ENCODE assay signal across 10 cellular contexts in genomic region chr2:223884399-223884798, GRCh38. TPM values are rescaled to one million over a fixed set of nuclear protein-coding genes. Genes with fewer than 3 reads are reported as not detected.
DNase-seq lines count a peak whose midpoint lies in the region; ATAC-seq, FAIRE-seq and TF ChIP-seq lines count a peak whose summit lies in the region.
"Had no signal": no experiment of that assay in that cellular context is flagged by ENCODE, and none has a peak within 500 bp of the region (broad histone marks: within the 10 kb centered on the region; RNA-seq: fewer than 3 reads in every experiment).

No MANE protein-coding gene starts in this region.

- no peak for FAIRE-seq in D721Med (lab: Jason Lieb, UNC)

- no peaks in the 10 kb centered on the region for H3K27me3 ChIP-seq in neuronal stem cell (ENCODE audit: control insufficient read depth in 3 of 3, insufficient read depth in 3 of 3, low read depth in 1 of 3, low read length in 3 of 3)

- H2AFZ ChIP-seq in neuronal stem cell (ENCODE audit: low read length): no peak overlapping the region

- H3K4me3 ChIP-seq in neuronal stem cell (ENCODE audit: low read length in 2 of 2): no peak overlapping the region

- no peak overlapping the region for H2BK120ac ChIP-seq in neuronal stem cell (ENCODE audit: low read depth, low read length)

- POLR2A ChIA-PET in activated B cell treated with CpG ODN at 0.5 μM for 24 hours (lab: Charles Lee): interaction anchor here (2.4 kb wide), 1 partner anchor 10 kb away, joined by 13 read pairs; no protein-coding TSS in a partner anchor

- peak overlapping the region; percentile 3 for H3K4me3 Mint-ChIP-seq in activated B cell treated with CpG ODN at 0.5 μM for 24 hours

- no peak overlapping the region for H2BK5ac ChIP-seq in neuronal stem cell (ENCODE audit: low read length)

- H3K79me1 ChIP-seq in neuronal stem cell (ENCODE audit: low read depth, low read length): no peaks in the 10 kb centered on the region

- no peak overlapping the region for H3K23ac ChIP-seq in neuronal stem cell (ENCODE audit: low read depth, low read length, poor library complexity)

- peaks cover 0 to 3% of the 10 kb centered on the region in 2 donors for H3K4me1 ChIP-seq in neuronal stem cell (ENCODE audit: control insufficient read depth in 2 of 2, insufficient read depth in 1 of 2, low read depth in 1 of 2, low read length in 2 of 2)

- H4K91ac ChIP-seq in neuronal stem cell (ENCODE audit: low read depth, low read length, poor library complexity): no peak overlapping the region

- peaks cover 42% of the 10 kb centered on the region for H3K4me1 Mint-ChIP-seq in activated B cell treated with CpG ODN at 0.5 μM for 24 hours

- ATAC-seq in GM19324 (IDR thresholded peaks at IDR 0.05; ENCODE audit: low FRiP score, unreplicated experiment) (peak; percentile 54), HG02973 (IDR thresholded peaks at IDR 0.05; ENCODE audit: unreplicated experiment) (peak; percentile 95), activated B cell treated with CpG ODN at 0.5 μM for 24 hours (ENCODE audit: low read depth) (peak; percentile 78)

- no peaks in the 10 kb centered on the region for H3K9me3 Mint-ChIP-seq in activated B cell treated with CpG ODN at 0.5 μM for 24 hours

- intact Hi-C loops in activated B cell treated with CpG ODN at 0.5 μM for 24 hours (cut with micrococcal nuclease): loop anchor here (1.0 to 2.0 kb wide), 3 partner anchors 11 to 60 kb away; partner anchors contain the start of genes AP1S3 and WDFY1

- H2AK5ac ChIP-seq in neuronal stem cell (ENCODE audit: low read depth, low read length): no peak overlapping the region

- WGBS in neuronal stem cell (ENCODE audit: extremely low coverage in 2 of 2, insufficient read length in 2 of 2, insufficient replicate concordance in 1 of 2), 2 donors: no CpG with 5 or more reads among the region's 3 CpGs

- H3K4ac ChIP-seq in neuronal stem cell (ENCODE audit: low read length): no peak overlapping the region

- no peak overlapping the region for H3K14ac ChIP-seq in neuronal stem cell (ENCODE audit: low read length)

- peak; percentile 85 for DNase-seq in ELR (ENCODE audit: low read depth)
- no peak for DNase-seq in activated B cell treated with CpG ODN at 0.5 μM for 24 hours
- DNase-seq in cerebellum (ENCODE audit: low spot score): no peak
- DNase-seq in neuronal stem cell (ENCODE audit: low spot score): no peak
- DNase-seq in NCI-H2171 (lab: John Stamatoyannopoulos, UW): no peak
- DNase-seq in D721Med (ENCODE audit: insufficient read length, low spot score): no peak
- DNase-seq: Calu3, hippocampal formation had no signal

- CTCF ChIA-PET in activated B cell treated with CpG ODN at 0.5 μM for 24 hours (lab: Charles Lee): no interaction called here

- TF ChIP-seq CTCF in activated B cell treated with CpG ODN at 0.5 μM for 24 hours (IDR thresholded peaks at IDR 0.05): no peak
- no peak for TF ChIP-seq CTCF in D721Med (IDR thresholded peaks at IDR 0.05; ENCODE audit: insufficient read depth, missing control alignments)

- peak overlapping the region; percentile 79 for H3K27ac Mint-ChIP-seq in activated B cell treated with CpG ODN at 0.5 μM for 24 hours

- H3K36me3 Mint-ChIP-seq in activated B cell treated with CpG ODN at 0.5 μM for 24 hours (ENCODE audit: low read depth): peaks cover 68% of the 10 kb centered on the region

- no peak overlapping the region for H3K18ac ChIP-seq in neuronal stem cell (ENCODE audit: low read length)

- peaks cover 0 to 2% of the 10 kb centered on the region in 2 donors for H3K9me3 ChIP-seq in neuronal stem cell (replicated peaks in 1 of 2; ENCODE audit: control insufficient read depth in 2 of 2, insufficient read depth in 1 of 2, low read depth in 1 of 2, low read length in 2 of 2)

- no peak overlapping the region for H3K4me2 ChIP-seq in neuronal stem cell (ENCODE audit: insufficient read depth, low read length, poor library complexity, severe bottlenecking)

- H3K27ac ChIP-seq in neuronal stem cell (replicated peaks; ENCODE audit: low read length): no peak overlapping the region

- no peaks in the 10 kb centered on the region for H3K27me3 Mint-ChIP-seq in activated B cell treated with CpG ODN at 0.5 μM for 24 hours

- H4K8ac ChIP-seq in neuronal stem cell (ENCODE audit: low read depth, low read length): no peak overlapping the region

- peaks cover 13 to 83% of the 10 kb centered on the region in 2 donors for H3K36me3 ChIP-seq in neuronal stem cell (replicated peaks in 1 of 2; ENCODE audit: control insufficient read depth in 2 of 2, insufficient read depth in 2 of 2, low read length in 2 of 2)

- H3K9ac ChIP-seq in neuronal stem cell (ENCODE audit: low read depth, low read length, poor library complexity): no peak overlapping the region

- H2BK12ac ChIP-seq in neuronal stem cell (ENCODE audit: low read length): no peak overlapping the region

- H2BK15ac ChIP-seq in neuronal stem cell (ENCODE audit: low read length): no peak overlapping the region

RNA-seq across cellular contexts. Expression of gene AP1S3, which starts 47.0 kb away (rescaled TPM):
- 46.0 and 46.3 TPM in 2 replicates for total RNA-seq in activated B cell treated with CpG ODN at 0.5 μM for 24 hours
- 26.6 TPM for total RNA-seq in cerebellum
- polyA plus RNA-seq in neuronal stem cell (2013, experiment 1 of 2): 3.1 TPM
- 3.1 TPM for polyA plus RNA-seq in neuronal stem cell (2013, experiment 2 of 2)
